In genomic region chr19:9818734-9819589, GRCh38 we compare ENCODE assay signal across 8 cellular contexts. TPM values are rescaled to one million over a fixed set of nuclear protein-coding genes. Genes with fewer than 3 reads are reported as not detected.
DNase-seq lines count a peak whose midpoint lies in the region; ATAC-seq, FAIRE-seq and TF ChIP-seq lines count a peak whose summit lies in the region.

FBXL12 (minus strand) TSS chr19:9819079; CDS start chr19:9818813, 266 bp downstream.

- intact Hi-C loops in T-helper 1 cell treated with Interleukin-12 subunit alpha and Interleukin-12 subunit beta and Interleukin-4 antibody, amounts not matched to agents 30 ng/mL and 1 ng/mL, for 36 hours (cut with micrococcal nuclease), result loop anchor here (1.0 to 5.0 kb wide), 16 partner anchors 8 to 987 kb away; partner anchors contain the start of genes MBD3L1, PIN1, RAVER1 and UBL5
- intact Hi-C loops in heart left ventricle (cut with DNase I), result loop anchor here in 4 of 10 donors (1.0 to 5.0 kb wide), 5 partner anchors 16 to 387 kb away; partner anchors contain the start of genes PIN1 (in 2 of the 4) and ZNF561 (in 1 of the 4)
- intact Hi-C loops in posterior cingulate gyrus (cut with DNase I), result no loop called here

- peaks cover 4 to 26% (median 18%) of the 10 kb centered on the region in 12 donors for H3K4me1 ChIP-seq in heart left ventricle
- H3K4me1 ChIP-seq in upper lobe of left lung, result peaks cover 12 to 25% (median 18%) of the 10 kb centered on the region in 4 donors

- no peak for TF ChIP-seq EP300 in upper lobe of left lung (IDR thresholded peaks at IDR 0.05)

- H3K27me3 ChIP-seq in heart left ventricle, result no peaks in the 10 kb centered on the region
- H3K27me3 ChIP-seq in upper lobe of left lung, result no peaks in the 10 kb centered on the region

- H3K9me3 ChIP-seq in heart left ventricle (no peaks in the 10 kb centered on the region), upper lobe of left lung (no peaks in the 10 kb centered on the region)

- peak; percentile 95 for TF ChIP-seq POLR2A in GM12892 (IDR thresholded peaks at IDR 0.05; ENCODE audit: low read depth, low read length)
- TF ChIP-seq POLR2A in heart left ventricle (IDR thresholded peaks at IDR 0.05), result peak; percentile 36 to 84
- TF ChIP-seq POLR2A in upper lobe of left lung (IDR thresholded peaks at IDR 0.05), result peak; percentile 48 to 86 (median 80)

- H3K4me3 ChIP-seq in heart left ventricle, result peak within 1 kb of the TSS; percentile 69 to 98 (median 88)
- H3K4me3 ChIP-seq in upper lobe of left lung, result peak within 1 kb of the TSS; percentile 56 to 98 (median 88)

- peak; percentile 98 for FAIRE-seq in GM12892 (lab: Jason Lieb, UNC)

- ATAC-seq in HG02852 (IDR thresholded peaks at IDR 0.05; ENCODE audit: unreplicated experiment) (peak; percentile 81), heart left ventricle (peak; percentile 95 to 96 (median 96)), upper lobe of left lung (ENCODE audit: low FRiP score in 2 of 2) (peak; percentile 97 to 99)

- H3K36me3 ChIP-seq in heart left ventricle, result peaks cover 0 to 5% (median 1%) of the 10 kb centered on the region in 9 donors
- peaks cover 0 to 4% (median 2%) of the 10 kb centered on the region in 4 donors for H3K36me3 ChIP-seq in upper lobe of left lung

- 0 to 1% (median 1%) methylated on average over 70 to 81 of the region's 81 CpGs for WGBS in heart left ventricle, 4 donors
- WGBS in upper lobe of left lung, 2 donors, result 2% methylated on average over 44 to 62 of the region's 81 CpGs

- H3K27ac ChIP-seq in heart left ventricle, result peak within 1 kb of the TSS; percentile 88 to 98 (median 96)
- peak within 1 kb of the TSS; percentile 92 to 99 (median 96) for H3K27ac ChIP-seq in upper lobe of left lung

- peak; percentile 92 for DNase-seq in GM12892 (ENCODE audit: insufficient read length)
- DNase-seq in NCI-H146 treated with DMSO at 0.1 percent for 48 hours (lab: John Stamatoyannopoulos, UW; ENCODE audit: unreplicated experiment), result peak; percentile 93
- peak; percentile 99 for DNase-seq in amniotic epithelial cell (ENCODE audit: low read depth)
- peak; percentile 100 for DNase-seq in heart left ventricle
- peak; percentile 99 to 100 (median 100) for DNase-seq in posterior cingulate gyrus
- DNase-seq in upper lobe of left lung, result peak; percentile 100

- TF ChIP-seq CTCF in heart left ventricle (IDR thresholded peaks at IDR 0.05), result no peak
- TF ChIP-seq CTCF in upper lobe of left lung (IDR thresholded peaks at IDR 0.05), result no peak

RNA-seq across cellular contexts. Expression of gene FBXL12, which starts in this region (rescaled TPM):
- polyA plus RNA-seq in GM12892 (2012; ENCODE audit: missing spikeins), result 9.8 TPM
- 16.2 and 19.0 TPM in 2 replicates for total RNA-seq in T-helper 1 cell treated with Interleukin-12 subunit alpha and Interleukin-12 subunit beta and Interleukin-4 antibody, amounts not matched to agents 30 ng/mL and 1 ng/mL, for 36 hours
- total RNA-seq in heart left ventricle (10 to 100 TPM in 8 of 9 donors, 1 to 10 TPM in 1; 9.8 to 17.6 (median 12.2) TPM), upper lobe of left lung (10 to 100 TPM; 14.8 to 48.2 (median 32.3) TPM)
- polyA plus RNA-seq in heart left ventricle, result 10 to 100 TPM; 11.2 to 14.5 TPM

Comparison
In these comparisons a context has a peak if more than half of its experiments do, and no peak if none do; other contexts are left out.
1. Peak in every context shown above with its lines: DNase-seq, ATAC-seq, H3K4me3 ChIP-seq and H3K27ac ChIP-seq.